Comparison of ENCODE assay signal across 8 cellular contexts in genomic region chr21:43917515-43918384, GRCh38. TPM values are rescaled to one million over a fixed set of nuclear protein-coding genes. Genes with fewer than 3 reads are reported as not detected.
A peak's percentile ranks its signal among the peaks of the same experiment; 100 is the strongest.
DNase-seq lines count a peak whose midpoint lies in the region; ATAC-seq and TF ChIP-seq lines count a peak whose summit lies in the region.

No MANE protein-coding gene starts in this region.

- H3K9me3 ChIP-seq in BLaER1 treated with 17β-estradiol and CSF1 and Interleukin-3, amounts not matched to agents 10 nM and 100 nM (replicated peaks in 1 of 11), result peaks cover 9 to 13% (median 10%) of the 10 kb centered on the region in 11 experiments
- H3K9me3 ChIP-seq in mononuclear cell (ENCODE audit: low read depth, low read length) (no peaks in the 10 kb centered on the region), upper lobe of left lung (no peaks in the 10 kb centered on the region)

- peaks cover 51 to 62% (median 56%) of the 10 kb centered on the region in 10 experiments for H3K4me1 ChIP-seq in BLaER1 treated with 17β-estradiol and CSF1 and Interleukin-3, amounts not matched to agents 10 nM and 100 nM
- H3K4me1 ChIP-seq in KMS-11 (ENCODE audit: low read depth, poor library complexity, severe bottlenecking) (peaks cover 50% of the 10 kb centered on the region), mononuclear cell (ENCODE audit: insufficient read depth, low read length) (peaks cover 45% of the 10 kb centered on the region), upper lobe of left lung (peaks cover 6 to 35% (median 13%) of the 10 kb centered on the region in 4 donors)

- peak overlapping the region in 7 of 11 experiments; percentile 47 to 70 (median 66); a peak in 7 of 22 replicates for H3K9ac ChIP-seq in BLaER1 treated with 17β-estradiol and CSF1 and Interleukin-3, amounts not matched to agents 10 nM and 100 nM
- peak overlapping the region; percentile 60; the same call in 1 of the 2 replicates for H3K9ac ChIP-seq in KMS-11

- TF ChIP-seq CTCF in KMS-11 (conservative IDR thresholded peaks at IDR 0.05; ENCODE audit: low read depth, low read length) (no peak), upper lobe of left lung (IDR thresholded peaks at IDR 0.05) (no peak)

- no peak for TF ChIP-seq EP300 in upper lobe of left lung (IDR thresholded peaks at IDR 0.05)

- ATAC-seq in upper lobe of left lung (ENCODE audit: low FRiP score in 2 of 2), result no peak

- peaks cover 10 to 33% (median 28%) of the 10 kb centered on the region in 11 experiments; a peak in 21 of 22 replicates for H3K27me3 ChIP-seq in BLaER1 treated with 17β-estradiol and CSF1 and Interleukin-3, amounts not matched to agents 10 nM and 100 nM
- H3K27me3 ChIP-seq in KMS-11 (ENCODE audit: insufficient read depth, low read depth) (no peaks in the 10 kb centered on the region), mononuclear cell (ENCODE audit: insufficient read depth, low read length) (no peaks in the 10 kb centered on the region), upper lobe of left lung (no peaks in the 10 kb centered on the region)

- peak; percentile 31 for DNase-seq in activated T-cell treated with anti-CD3 and anti-CD28 coated beads, Interleukin-2, amount 50 U/mL, for 1 hour
- DNase-seq in globus pallidus (ENCODE audit: low spot score) (no peak), upper lobe of left lung (no peak), GM19240 (ENCODE audit: insufficient read length, low spot score) (no peak), amniotic stem cell (lab: John Stamatoyannopoulos, UW) (no peak)

- peaks cover 63 to 98% (median 82%) of the 10 kb centered on the region in 11 experiments; a peak in 21 of 22 replicates for H4K20me1 ChIP-seq in BLaER1 treated with 17β-estradiol and CSF1 and Interleukin-3, amounts not matched to agents 10 nM and 100 nM
- H4K20me1 ChIP-seq in KMS-11 (ENCODE audit: insufficient read depth), result no peaks in the 10 kb centered on the region

- TF ChIP-seq POLR2A in upper lobe of left lung (IDR thresholded peaks at IDR 0.05), result no peak

- H3K79me2 ChIP-seq in KMS-11 (ENCODE audit: insufficient read depth, low read depth), result peaks cover 79% of the 10 kb centered on the region

- no peak overlapping the region for H2AFZ ChIP-seq in KMS-11 (ENCODE audit: low read depth)

- WGBS in upper lobe of left lung, 2 donors, result 83 to 88% methylated on average over 12 of the region's 12 CpGs

- peak overlapping the region; percentile 72 to 91 (median 86); a peak in 21 of 22 replicates for H3K4me2 ChIP-seq in BLaER1 treated with 17β-estradiol and CSF1 and Interleukin-3, amounts not matched to agents 10 nM and 100 nM
- H3K4me2 ChIP-seq in KMS-11, result peak overlapping the region; percentile 58

- H3K36me3 ChIP-seq in BLaER1 treated with 17β-estradiol and CSF1 and Interleukin-3, amounts not matched to agents 10 nM and 100 nM, result peaks cover 0 to 11% (median 7%) of the 10 kb centered on the region in 11 experiments; a peak in 10 of 22 replicates
- H3K36me3 ChIP-seq in KMS-11 (ENCODE audit: insufficient read depth) (no peaks in the 10 kb centered on the region), upper lobe of left lung (no peaks in the 10 kb centered on the region)

- no peak overlapping the region for H3K27ac ChIP-seq in BLaER1 treated with 17β-estradiol and CSF1 and Interleukin-3, amounts not matched to agents 10 nM and 100 nM
- H3K27ac ChIP-seq in KMS-11, result peak overlapping the region; percentile 65
- no peak overlapping the region for H3K27ac ChIP-seq in upper lobe of left lung

- peak overlapping the region in 3 of 10 experiments; percentile 31 to 50 (median 50); a peak in 5 of 20 replicates for H3K4me3 ChIP-seq in BLaER1 treated with 17β-estradiol and CSF1 and Interleukin-3, amounts not matched to agents 10 nM and 100 nM
- H3K4me3 ChIP-seq in KMS-11 (IDR thresholded peaks at IDR 0.05; ENCODE audit: insufficient read depth, low read depth, low read length) (no peak overlapping the region), mononuclear cell (ENCODE audit: low read length) (peak overlapping the region; percentile 43), upper lobe of left lung (peak overlapping the region in 1 of 4 donors; percentile 33)

RNA-seq across cellular contexts. Expression of gene AGPAT3, which starts 52.7 kb away (rescaled TPM):
- total RNA-seq in mononuclear cell (27.7 TPM), upper lobe of left lung (100 to 1,000 TPM in 1 of 6 donors, 10 to 100 TPM in 5; 55.0 to 102 (median 70.0) TPM)
